ENCODE assay signal across 27 cellular contexts in genomic region chr6:144646066-144646800, GRCh38.
DNase-seq lines count a peak whose midpoint lies in the region; ATAC-seq, FAIRE-seq and TF ChIP-seq lines count a peak whose summit lies in the region.
"Had no signal": no experiment of that assay in that cellular context is flagged by ENCODE, and none has a peak within 500 bp of the region (broad histone marks: within the 10 kb centered on the region; RNA-seq: fewer than 3 reads in every experiment).

No MANE protein-coding gene starts in this region.

- H2AFZ ChIP-seq in GM23338 (no peak overlapping the region), PC-9 (no peak overlapping the region)
- H2AFZ ChIP-seq: hepatocyte had no signal

- H3K4me1 ChIP-seq in GM23338 (ENCODE audit: insufficient read depth) (peaks cover 56% of the 10 kb centered on the region), PC-9 (replicated peaks; ENCODE audit: insufficient read depth) (no peaks in the 10 kb centered on the region), Caco-2 (peaks cover 28% of the 10 kb centered on the region)
- H3K4me1 ChIP-seq: foreskin keratinocyte, prostate gland, upper lobe of right lung had no signal

- no TSS peak for BruUV-seq in PC-9 (replicated peaks; lab: Mats Ljungman, UMichigan)
- BruUV-seq in Caco-2 (replicated peaks; lab: Mats Ljungman, UMichigan) = no TSS peak

- H3K27ac Mint-ChIP-seq in GM23338 = peak overlapping the region; percentile 91
- H3K27ac Mint-ChIP-seq in Caco-2 (ENCODE audit: unreplicated experiment) = no peak overlapping the region
- H3K27ac Mint-ChIP-seq: activated CD4-positive, alpha-beta memory T cell treated with anti-CD3 and anti-CD28 coated beads, Interleukin-2, amount 10 ng/mL, durations not matched to agents 7 days and 5 days had no signal

- FAIRE-seq in RCC 7860 (lab: Jason Lieb, UNC) = peak; percentile 40
- FAIRE-seq: colon had no signal

- H3K27ac ChIP-seq in GM23338 (ENCODE audit: low read depth) (peak overlapping the region; percentile 96), PC-9 (no peak overlapping the region)
- H3K27ac ChIP-seq: foreskin keratinocyte, hepatocyte, prostate gland, upper lobe of right lung had no signal

- DNase-seq in GM23338 (ENCODE audit: low spot score) (no peak), RCC 7860 (ENCODE audit: low spot score) (no peak), fibroblast of peridontal ligament (ENCODE audit: extremely low read depth) (peak; percentile 35), renal cortical epithelial cell (ENCODE audit: low read depth) (peak; percentile 77), PC-9 (no peak), NCI-H510A treated with DMSO at 0.1 percent for 48 hours (lab: John Stamatoyannopoulos, UW) (no peak), Caco-2 (no peak)
- DNase-seq: activated CD4-positive, alpha-beta memory T cell treated with anti-CD3 and anti-CD28 coated beads, Interleukin-2, amount 10 ng/mL, durations not matched to agents 7 days and 5 days; activated CD4-positive, CD25-positive, alpha-beta regulatory T cell treated with anti-CD3 and anti-CD28 coated beads, Interleukin-2, amount 50 U/mL, for 72 hours; activated effector memory CD4-positive, alpha-beta T cell treated with anti-CD3 and anti-CD28 coated beads, Interleukin-2, amount 50 U/mL, for 16 hours; activated T-cell treated with anti-CD3 and anti-CD28 coated beads for 4 hours; CD8-positive, alpha-beta memory T cell; effector memory CD4-positive, alpha-beta T cell; foreskin keratinocyte; KG1; NCI-H1436; NCI-H2107; NCI-H524 treated with DMSO at 0.1 percent for 48 hours; NK-92 treated with Interleukin-12 subunit alpha and Interleukin-12 subunit beta, amount 100 ng/mL, for 24 hours; SIG-M5; stimulated activated CD8-positive, alpha-beta memory T cell treated with anti-CD3 and anti-CD28 coated beads, Interleukin-4, amount 100 ng/mL, for 48 hours; upper lobe of right lung had no signal

- H3K36me3 Mint-ChIP-seq in GM23338 (ENCODE audit: low read depth) (peaks cover 4% of the 10 kb centered on the region; the same call in 2 of the 3 replicates), Caco-2 (ENCODE audit: insufficient read depth, unreplicated experiment) (peaks cover 16% of the 10 kb centered on the region)

- H3K27me3 ChIP-seq in GM23338 (ENCODE audit: insufficient read depth) (no peaks in the 10 kb centered on the region), PC-9 (ENCODE audit: insufficient read depth, low read depth) (no peaks in the 10 kb centered on the region), Caco-2 (replicated peaks; ENCODE audit: control insufficient read depth, insufficient read depth, low read length) (no peaks in the 10 kb centered on the region)
- H3K27me3 ChIP-seq: foreskin keratinocyte, hepatocyte, upper lobe of right lung had no signal

- POLR2A ChIA-PET in PC-9 (lab: Charles Lee; ENCODE audit: unreplicated experiment) (no interaction called here), Caco-2 (lab: Charles Lee) (no interaction called here)

- H3F3A ChIP-seq in GM23338 (replicated peaks; ENCODE audit: low read depth) (0 out of 2 replicates have a peak, but pooled peaks cover 3% of the 10 kb centered on the region), PC-9 (ENCODE audit: insufficient read depth, low read depth) (no peaks in the 10 kb centered on the region)

- H3K4me3 Mint-ChIP-seq in GM23338 (no peak overlapping the region; the same call in 2 of the 3 replicates), Caco-2 (ENCODE audit: unreplicated experiment) (no peak overlapping the region)
- H3K4me3 Mint-ChIP-seq: activated CD4-positive, alpha-beta memory T cell treated with anti-CD3 and anti-CD28 coated beads, Interleukin-2, amount 10 ng/mL, durations not matched to agents 7 days and 5 days; CD8-positive, alpha-beta memory T cell had no signal

- H3K9me2 ChIP-seq in GM23338 (ENCODE audit: insufficient read depth) (no peaks in the 10 kb centered on the region), PC-9 (ENCODE audit: insufficient read depth) (no peaks in the 10 kb centered on the region)

- H3K9me3 Mint-ChIP-seq in GM23338 (no peaks in the 10 kb centered on the region), Caco-2 (ENCODE audit: unreplicated experiment) (no peaks in the 10 kb centered on the region)
- H3K9me3 Mint-ChIP-seq: activated CD4-positive, alpha-beta memory T cell treated with anti-CD3 and anti-CD28 coated beads, Interleukin-2, amount 10 ng/mL, durations not matched to agents 7 days and 5 days had no signal

- H3K4me2 ChIP-seq in GM23338 (peak overlapping the region; percentile 9), PC-9 (no peak overlapping the region)
- H3K4me2 ChIP-seq: hepatocyte had no signal

- peaks cover 1% of the 10 kb centered on the region; the same call in 1 of the 2 replicates for H3K79me2 ChIP-seq in GM23338 (replicated peaks; ENCODE audit: insufficient read depth)
- H3K79me2 ChIP-seq in PC-9 (ENCODE audit: low read depth) = no peaks in the 10 kb centered on the region
- H3K79me2 ChIP-seq: hepatocyte had no signal

- peaks cover 40% of the 10 kb centered on the region for H3K4me1 Mint-ChIP-seq in GM23338
- H3K4me1 Mint-ChIP-seq in Caco-2 (ENCODE audit: low read depth, unreplicated experiment) = peaks cover 21% of the 10 kb centered on the region
- H3K4me1 Mint-ChIP-seq: activated CD4-positive, alpha-beta memory T cell treated with anti-CD3 and anti-CD28 coated beads, Interleukin-2, amount 10 ng/mL, durations not matched to agents 7 days and 5 days had no signal

- CTCF ChIA-PET in PC-9 (lab: Charles Lee) (no interaction called here), Caco-2 (lab: Charles Lee) (no interaction called here)

- H3K27me3 Mint-ChIP-seq in GM23338 (ENCODE audit: insufficient read depth, low read depth, poor library complexity) = no peaks in the 10 kb centered on the region
- no peaks in the 10 kb centered on the region for H3K27me3 Mint-ChIP-seq in Caco-2 (ENCODE audit: insufficient read depth, unreplicated experiment)
- H3K27me3 Mint-ChIP-seq: activated CD4-positive, alpha-beta memory T cell treated with anti-CD3 and anti-CD28 coated beads, Interleukin-2, amount 10 ng/mL, durations not matched to agents 7 days and 5 days; CD8-positive, alpha-beta memory T cell had no signal

- no peaks in the 10 kb centered on the region for H3K36me3 ChIP-seq in GM23338 (ENCODE audit: insufficient read depth)
- no peaks in the 10 kb centered on the region for H3K36me3 ChIP-seq in PC-9 (ENCODE audit: low read depth)
- no peaks in the 10 kb centered on the region for H3K36me3 ChIP-seq in Caco-2 (ENCODE audit: control insufficient read depth, insufficient read depth, low read length)
- H3K36me3 ChIP-seq: prostate gland, upper lobe of right lung had no signal

- TF ChIP-seq CTCF in GM23338 (conservative IDR thresholded peaks at IDR 0.05; ENCODE audit: low read depth in 2 of 2) (no peak), PC-9 (conservative IDR thresholded peaks at IDR 0.05) (no peak), Caco-2 (IDR thresholded peaks at IDR 0.05; ENCODE audit: insufficient read depth in 1 of 2, low read depth in 1 of 2, low read length in 1 of 2, severe bottlenecking in 1 of 2, unreplicated experiment in 1 of 2) (no peak)

- H4K20me1 ChIP-seq in GM23338 (replicated peaks; ENCODE audit: insufficient read depth) (no peaks in the 10 kb centered on the region), PC-9 (ENCODE audit: insufficient read depth) (no peaks in the 10 kb centered on the region)

- H3K4me3 ChIP-seq in GM23338 = no peak overlapping the region; the same call in 1 of the 2 replicates
- no peak overlapping the region for H3K4me3 ChIP-seq in PC-9
- H3K4me3 ChIP-seq in Caco-2 (ENCODE audit: low read depth, low read length) = no peak overlapping the region
- H3K4me3 ChIP-seq: hepatocyte, prostate gland, upper lobe of right lung had no signal

- intact Hi-C loops in PC-9 (cut with micrococcal nuclease; ENCODE audit: unreplicated experiment) = no loop called here
- intact Hi-C loops in Caco-2 (cut with micrococcal nuclease; ENCODE audit: unreplicated experiment) = no loop called here

- H3K9me3 ChIP-seq in PC-9 (ENCODE audit: insufficient read depth, low read depth) (peaks cover 3% of the 10 kb centered on the region; the same call in 1 of the 2 replicates), Caco-2 (no peaks in the 10 kb centered on the region)
- H3K9me3 ChIP-seq: prostate gland, upper lobe of right lung had no signal

- no peak for ATAC-seq in GM23338
- ATAC-seq in GM21786 (IDR thresholded peaks at IDR 0.05; ENCODE audit: unreplicated experiment) = no peak
- ATAC-seq: foreskin keratinocyte, Panc1, upper lobe of right lung had no signal

TF ChIP-seq in GM23338, 12 proteins besides CTCF, POLR2A, EP300 and RAD21:
- TF ChIP-seq NANOG (IDR thresholded peaks at IDR 0.05; ENCODE audit: borderline replicate concordance) (no peak), CREB1 (CRISPR knock-in tag; IDR thresholded peaks at IDR 0.05; ENCODE audit: low read depth) (no peak), ZNF114 (CRISPR knock-in tag; IDR thresholded peaks at IDR 0.05) (no peak), POLR2AphosphoS5 (IDR thresholded peaks at IDR 0.05; ENCODE audit: low read depth) (no peak), JUNB (IDR thresholded peaks at IDR 0.05; ENCODE audit: unreplicated experiment) (no peak), STAT1 (IDR thresholded peaks at IDR 0.05; ENCODE audit: unreplicated experiment) (no peak)

Comparison
In these comparisons a context has a peak if more than half of its experiments do, and no peak if none do; other contexts are left out.
1. DNase-seq: peak in fibroblast of peridontal ligament (single experiment) and renal cortical epithelial cell (single experiment); none in GM23338 (single experiment), RCC 7860 (single experiment), PC-9 (0 of 2), NCI-H510A treated with DMSO at 0.1 percent for 48 hours (single experiment) and Caco-2 (0 of 2).